ENCODE assay signal across 12 cellular contexts in the genomic region with DNA sequence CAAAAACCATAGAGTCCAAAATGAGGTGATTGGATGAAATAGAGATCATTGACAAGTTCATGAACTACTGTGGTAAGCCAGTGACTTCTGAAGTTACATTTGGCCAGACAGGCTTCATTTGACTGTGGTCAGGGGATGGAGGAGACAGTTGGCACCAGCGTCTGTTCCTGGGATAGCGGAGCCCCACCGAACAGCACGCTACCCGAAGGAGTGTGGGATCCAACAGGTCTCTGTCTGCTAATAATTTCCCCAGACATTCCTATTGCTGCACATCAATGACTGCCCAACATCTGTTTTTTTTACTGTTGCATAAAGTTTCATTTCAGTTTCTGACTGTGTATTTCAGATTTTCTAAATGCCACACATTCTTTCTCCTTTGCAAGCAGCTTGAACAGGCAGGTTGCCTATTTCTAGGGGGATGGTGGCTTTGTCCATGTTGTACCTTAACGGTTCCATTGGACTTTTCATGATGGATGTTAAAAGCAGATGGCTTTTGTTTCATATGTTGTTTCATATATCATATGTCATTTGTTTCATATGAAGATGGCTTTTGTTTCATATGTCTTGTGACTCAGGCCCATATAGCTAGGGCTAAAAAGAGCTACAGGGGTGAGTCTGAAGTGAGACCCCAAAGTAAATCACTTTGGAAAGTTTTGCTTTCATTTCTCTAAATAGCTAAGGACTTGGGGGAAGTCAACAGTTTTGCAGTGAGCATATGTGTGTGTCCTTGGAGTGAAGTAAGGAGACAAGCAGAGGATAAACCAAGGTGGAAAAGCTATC.
DNase-seq lines count a peak whose midpoint lies in the region; TF ChIP-seq lines count a peak whose summit lies in the region.
"Had no signal": no experiment of that assay in that cellular context is flagged by ENCODE, and none has a peak within 500 bp of the region (broad histone marks: within the 10 kb centered on the region; RNA-seq: fewer than 3 reads in every experiment).

No MANE protein-coding gene starts in this region.

- no peaks in the 10 kb centered on the region for H3K36me3 ChIP-seq in GM06990 (ENCODE audit: control insufficient read depth, insufficient read depth, low read length)
- H3K36me3 ChIP-seq in kidney epithelial cell (ENCODE audit: control insufficient read depth, insufficient read depth, low read length): no peaks in the 10 kb centered on the region
- H3K36me3 ChIP-seq in A673 (ENCODE audit: insufficient read depth, low read length, poor library complexity, severe bottlenecking): no peaks in the 10 kb centered on the region

- H3K27ac ChIP-seq in A673 (ENCODE audit: low read depth, low read length, poor library complexity, severe bottlenecking): no peak overlapping the region
- H3K27ac ChIP-seq: SK-N-MC had no signal

- H3K4me3 ChIP-seq in GM06990 (replicated peaks; ENCODE audit: low read depth, low read length) (no peak overlapping the region), kidney epithelial cell (ENCODE audit: low read depth, low read length) (no peak overlapping the region), A673 (ENCODE audit: low read depth, low read length, poor library complexity, severe bottlenecking) (no peak overlapping the region)
- H3K4me3 ChIP-seq: SK-N-MC had no signal

- BruUV-seq in A673 (replicated peaks; lab: Mats Ljungman, UMichigan): no TSS peak

- DNase-seq in GM06990 (ENCODE audit: extremely low read depth, insufficient read length) (peak; percentile 55), HCEC 1CT (peak; percentile 5), NCI-H226 (peak; percentile 58), kidney epithelial cell (ENCODE audit: low read depth) (peak; percentile 45), cerebellar cortex (ENCODE audit: low spot score) (no peak), A673 (ENCODE audit: low spot score) (no peak), OCI-M1 (lab: John Stamatoyannopoulos, UW) (no peak), GDM1 (lab: John Stamatoyannopoulos, UW) (no peak)
- DNase-seq: activated T-cell treated with anti-CD3 and anti-CD28 coated beads, Interleukin-2, amount 50 U/mL, for 72 hours; H7; mesendoderm had no signal

- POLR2A ChIA-PET in A673 (lab: Charles Lee; ENCODE audit: low non-redundant PET): no interaction called here

- no peak for TF ChIP-seq CTCF in GM06990 (IDR thresholded peaks at IDR 0.05; ENCODE audit: insufficient read depth, low read length, poor library complexity, severe bottlenecking)
- no peak for TF ChIP-seq CTCF in kidney epithelial cell (IDR thresholded peaks at IDR 0.05; ENCODE audit: insufficient read depth, low read length, poor library complexity, severe bottlenecking)
- no peak for TF ChIP-seq CTCF in A673 (conservative IDR thresholded peaks at IDR 0.05; ENCODE audit: low read depth, low read length)

- H3K9me3 ChIP-seq in A673 (ENCODE audit: low read depth, low read length, poor library complexity, severe bottlenecking): no peaks in the 10 kb centered on the region

- CTCF ChIA-PET in A673 (lab: Charles Lee): no interaction called here

- intact Hi-C loops in A673 (cut with micrococcal nuclease; ENCODE audit: unreplicated experiment): no loop called here

- H3K4me1 ChIP-seq in A673 (ENCODE audit: insufficient read depth, low read length, poor library complexity, severe bottlenecking): no peaks in the 10 kb centered on the region

- H3K27me3 ChIP-seq in GM06990 (replicated peaks; ENCODE audit: control insufficient read depth, insufficient read depth, low read length): peaks cover 2% of the 10 kb centered on the region
- no peaks in the 10 kb centered on the region for H3K27me3 ChIP-seq in kidney epithelial cell (ENCODE audit: control insufficient read depth, insufficient read depth, low read length)
- H3K27me3 ChIP-seq in A673 (replicated peaks; ENCODE audit: insufficient read depth, low read depth, low read length, poor library complexity): no peaks in the 10 kb centered on the region

Comparison
In these comparisons a context has a peak if more than half of its experiments do, and no peak if none do; other contexts are left out.
1. DNase-seq: peak in GM06990 (single experiment), HCEC 1CT (single experiment), NCI-H226 (single experiment) and kidney epithelial cell (single experiment); none in cerebellar cortex (single experiment), A673 (single experiment), OCI-M1 (single experiment) and GDM1 (single experiment).